ENCODE assay signal across 2 cellular contexts in genomic region chr12:120670667-120671066, GRCh38.
A peak's percentile ranks its signal among the peaks of the same experiment; 100 is the strongest.
TF ChIP-seq lines count a peak whose summit lies in the region.

No MANE protein-coding gene starts in this region.

TF ChIP-seq in HepG2, 621 proteins besides CTCF, POLR2A, EP300 and RAD21:
- TF ChIP-seq ZKSCAN1 (IDR thresholded peaks at IDR 0.05; ENCODE audit: low read length) (peak; percentile 88), ZNF3 (CRISPR knock-in tag; IDR thresholded peaks at IDR 0.05) (no peak)

TF ChIP-seq in GM12878, 131 proteins besides CTCF, POLR2A, EP300 and RAD21 (continues in another document):
- TF ChIP-seq HDAC2 (IDR thresholded peaks at IDR 0.05): no peak
- TF ChIP-seq SREBF2 (IDR thresholded peaks at IDR 0.05; ENCODE audit: low read length): no peak
- TF ChIP-seq HSF1 (IDR thresholded peaks at IDR 0.05; ENCODE audit: low read depth, low read length): no peak
- TF ChIP-seq ZBTB40 (IDR thresholded peaks at IDR 0.05; ENCODE audit: borderline replicate concordance): no peak
- TF ChIP-seq ETV6 (conservative IDR thresholded peaks at IDR 0.05 in 1 of 2, IDR thresholded peaks at IDR 0.05 in 1 of 2; ENCODE audit: borderline replicate concordance in 1 of 2, low read depth in 1 of 2): no peak
- no peak for TF ChIP-seq SPI1 (IDR thresholded peaks at IDR 0.05; ENCODE audit: borderline replicate concordance, insufficient read depth, low read depth, low read length)
- peak; percentile 65; the same call in 1 of the 2 replicates for TF ChIP-seq NBN (IDR thresholded peaks at IDR 0.05)
- TF ChIP-seq CUX1 (IDR thresholded peaks at IDR 0.05; ENCODE audit: insufficient replicate concordance, low read depth, low read length): no peak
- TF ChIP-seq CEBPB (IDR thresholded peaks at IDR 0.05; ENCODE audit: borderline replicate concordance in 1 of 2, low read depth in 2 of 2, low read length in 2 of 2): no peak
- TF ChIP-seq BCL3 (IDR thresholded peaks at IDR 0.05; ENCODE audit: borderline replicate concordance, insufficient read depth, low read depth, low read length, poor library complexity, severe bottlenecking): no peak
- no peak for TF ChIP-seq TARDBP (IDR thresholded peaks at IDR 0.05; ENCODE audit: borderline replicate concordance)
- no peak for TF ChIP-seq ZNF592 (IDR thresholded peaks at IDR 0.05)
- TF ChIP-seq HDAC6 (IDR thresholded peaks at IDR 0.05; ENCODE audit: unreplicated experiment): no peak
- TF ChIP-seq IKZF1 (conservative IDR thresholded peaks at IDR 0.05): peak; percentile 27; the same call in 1 of the 2 replicates
- TF ChIP-seq CEBPZ (IDR thresholded peaks at IDR 0.05; ENCODE audit: low read depth, low read length): no peak
- no peak; the same call in 1 of the 2 replicates for TF ChIP-seq USF2 (IDR thresholded peaks at IDR 0.05; ENCODE audit: borderline replicate concordance, low read depth, low read length)
- TF ChIP-seq RCOR1 (conservative IDR thresholded peaks at IDR 0.05; ENCODE audit: low read depth, low read length): 0 out of 2 replicates have a peak, but pooled peaks have one; percentile 22
- TF ChIP-seq ZNF24 (IDR thresholded peaks at IDR 0.05): 0 out of 2 replicates have a peak, but pooled peaks have one; percentile 40
- no peak for TF ChIP-seq E2F8 (IDR thresholded peaks at IDR 0.05; ENCODE audit: low read depth, partially characterized antibody)
- TF ChIP-seq FOXK2 (IDR thresholded peaks at IDR 0.05): no peak
- TF ChIP-seq RUNX3 (IDR thresholded peaks at IDR 0.05; ENCODE audit: low read length): peak; percentile 45
- no peak for TF ChIP-seq TAF1 (IDR thresholded peaks at IDR 0.05; ENCODE audit: borderline replicate concordance, low read depth, low read length)
- no peak for TF ChIP-seq ZNF622 (IDR thresholded peaks at IDR 0.05)
- TF ChIP-seq POLR2AphosphoS5 (IDR thresholded peaks at IDR 0.05; ENCODE audit: low read length): no peak
- no peak for TF ChIP-seq ZNF274 (IDR thresholded peaks at IDR 0.05; ENCODE audit: insufficient read depth, insufficient read length)
- no peak for TF ChIP-seq CHD4 (IDR thresholded peaks at IDR 0.05)
- TF ChIP-seq MTA2 (IDR thresholded peaks at IDR 0.05; ENCODE audit: low read depth): peak; percentile 77
- TF ChIP-seq PAX8 (IDR thresholded peaks at IDR 0.05): no peak
- TF ChIP-seq HCFC1 (IDR thresholded peaks at IDR 0.05; ENCODE audit: low read length): no peak
- no peak for TF ChIP-seq RB1 (IDR thresholded peaks at IDR 0.05; ENCODE audit: borderline replicate concordance)
- no peak for TF ChIP-seq SUZ12 (IDR thresholded peaks at IDR 0.05; ENCODE audit: unreplicated experiment)
- peak; percentile 95 for TF ChIP-seq ZNF217 (IDR thresholded peaks at IDR 0.05)
- TF ChIP-seq SREBF1 (IDR thresholded peaks at IDR 0.05; ENCODE audit: low read length): no peak
